8 cellular contexts compared by ENCODE assay signal in the genomic region with DNA sequence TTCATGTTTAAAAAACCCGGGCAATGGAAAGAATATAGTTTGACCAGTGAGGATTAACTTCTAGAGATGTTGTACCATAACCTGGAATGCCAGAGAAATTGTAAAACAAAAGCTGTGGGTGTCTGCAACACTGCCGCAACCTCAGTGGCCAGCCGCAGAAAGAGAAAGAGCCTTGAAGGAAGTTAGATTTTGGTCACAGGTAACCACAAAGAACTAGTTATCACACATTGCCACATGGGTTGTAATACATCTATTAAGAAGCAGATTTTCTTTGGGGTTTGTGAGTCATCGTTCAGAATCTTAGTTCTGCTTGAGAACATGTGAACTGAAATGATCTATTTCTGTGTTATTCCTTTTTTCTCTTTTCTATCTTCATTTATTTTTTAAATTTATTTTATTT.
A peak's percentile ranks its signal among the peaks of the same experiment; 100 is the strongest.
DNase-seq lines count a peak whose midpoint lies in the region; ATAC-seq and TF ChIP-seq lines count a peak whose summit lies in the region.

No MANE protein-coding gene starts in this region.

- no peak overlapping the region for H3K4me3 Mint-ChIP-seq in activated naive CD8-positive, alpha-beta T cell treated with anti-CD3 and anti-CD28 coated beads for 36 hours
- no peak overlapping the region for H3K4me3 Mint-ChIP-seq in stimulated activated effector memory CD8-positive, alpha-beta T cell treated with anti-CD3 and anti-CD28 coated beads, Interleukin-12 subunit alpha, Interleukin-12 subunit beta, amount 100 ng/mL, for 72 hours

- H3K27me3 ChIP-seq in psoas muscle (ENCODE audit: insufficient read depth in 3 of 3, low read length in 2 of 3): peaks cover 0 to 25% (median 2%) of the 10 kb centered on the region in 3 donors

- ATAC-seq in GM19463 (IDR thresholded peaks at IDR 0.05; ENCODE audit: unreplicated experiment) (peak; percentile 93), HG03575 (IDR thresholded peaks at IDR 0.05; ENCODE audit: extremely low read depth, insufficient number of reproducible peaks, low FRiP score, unreplicated experiment) (peak; percentile 93), psoas muscle (no peak)
- ATAC-seq in stimulated activated effector memory CD8-positive, alpha-beta T cell treated with anti-CD3 and anti-CD28 coated beads, Interleukin-12 subunit alpha, Interleukin-12 subunit beta, amount 100 ng/mL, for 72 hours: peak; percentile 98

- H3K27me3 Mint-ChIP-seq in activated naive CD8-positive, alpha-beta T cell treated with anti-CD3 and anti-CD28 coated beads for 36 hours: peaks cover 93% of the 10 kb centered on the region

- no peaks in the 10 kb centered on the region for H3K4me1 ChIP-seq in psoas muscle

- no peak overlapping the region for H3K4me3 ChIP-seq in psoas muscle

- 67 to 74% (median 68%) methylated on average over 4 of the region's 4 CpGs for WGBS in psoas muscle, 3 donors

- no peaks in the 10 kb centered on the region for H3K36me3 ChIP-seq in psoas muscle (ENCODE audit: insufficient read depth in 1 of 2, low read depth in 1 of 2)

- peaks cover 7% of the 10 kb centered on the region for H3K4me1 Mint-ChIP-seq in activated naive CD8-positive, alpha-beta T cell treated with anti-CD3 and anti-CD28 coated beads for 36 hours
- H3K4me1 Mint-ChIP-seq in stimulated activated effector memory CD8-positive, alpha-beta T cell treated with anti-CD3 and anti-CD28 coated beads, Interleukin-12 subunit alpha, Interleukin-12 subunit beta, amount 100 ng/mL, for 72 hours: peaks cover 25% of the 10 kb centered on the region

- no peak overlapping the region for H3K27ac ChIP-seq in psoas muscle

- H3K9me3 Mint-ChIP-seq in activated naive CD8-positive, alpha-beta T cell treated with anti-CD3 and anti-CD28 coated beads for 36 hours: peaks cover 3% of the 10 kb centered on the region
- no peaks in the 10 kb centered on the region for H3K9me3 Mint-ChIP-seq in stimulated activated effector memory CD8-positive, alpha-beta T cell treated with anti-CD3 and anti-CD28 coated beads, Interleukin-12 subunit alpha, Interleukin-12 subunit beta, amount 100 ng/mL, for 72 hours

- H3K36me3 Mint-ChIP-seq in activated naive CD8-positive, alpha-beta T cell treated with anti-CD3 and anti-CD28 coated beads for 36 hours: no peaks in the 10 kb centered on the region
- no peaks in the 10 kb centered on the region for H3K36me3 Mint-ChIP-seq in stimulated activated effector memory CD8-positive, alpha-beta T cell treated with anti-CD3 and anti-CD28 coated beads, Interleukin-12 subunit alpha, Interleukin-12 subunit beta, amount 100 ng/mL, for 72 hours

- TF ChIP-seq CTCF in psoas muscle (IDR thresholded peaks at IDR 0.05): no peak

- H3K27ac Mint-ChIP-seq in activated naive CD8-positive, alpha-beta T cell treated with anti-CD3 and anti-CD28 coated beads for 36 hours: peak overlapping the region; percentile 61
- H3K27ac Mint-ChIP-seq in stimulated activated effector memory CD8-positive, alpha-beta T cell treated with anti-CD3 and anti-CD28 coated beads, Interleukin-12 subunit alpha, Interleukin-12 subunit beta, amount 100 ng/mL, for 72 hours: no peak overlapping the region

- intact Hi-C loops in psoas muscle (cut with DNase I): no loop called here

- peak; percentile 3 for DNase-seq in CD1c-positive myeloid dendritic cell (ENCODE audit: extremely low spot score)
- DNase-seq in activated naive CD8-positive, alpha-beta T cell treated with anti-CD3 and anti-CD28 coated beads for 36 hours: peak; percentile 66
- DNase-seq in stimulated activated effector memory CD8-positive, alpha-beta T cell treated with anti-CD3 and anti-CD28 coated beads, Interleukin-12 subunit alpha, Interleukin-12 subunit beta, amount 100 ng/mL, for 72 hours (ENCODE audit: low spot score in 2 of 2): peak; percentile 41 to 80
- DNase-seq in NCI-H510A (lab: John Stamatoyannopoulos, UW): no peak
- DNase-seq in cerebellar nuclear complex (lab: John Stamatoyannopoulos, UW): no peak
- no peak for DNase-seq in psoas muscle

- no peaks in the 10 kb centered on the region for H3K9me3 ChIP-seq in psoas muscle

Comparison
In these comparisons a context has a peak if more than half of its experiments do, and no peak if none do; other contexts are left out.
1. DNase-seq: peak in CD1c-positive myeloid dendritic cell (single experiment), activated naive CD8-positive, alpha-beta T cell treated with anti-CD3 and anti-CD28 coated beads for 36 hours (single experiment) and stimulated activated effector memory CD8-positive, alpha-beta T cell treated with anti-CD3 and anti-CD28 coated beads, Interleukin-12 subunit alpha, Interleukin-12 subunit beta, amount 100 ng/mL, for 72 hours (2 of 2); none in NCI-H510A (single experiment), cerebellar nuclear complex (0 of 2) and psoas muscle (0 of 2).
2. ATAC-seq: peak in GM19463 (single experiment), HG03575 (single experiment) and stimulated activated effector memory CD8-positive, alpha-beta T cell treated with anti-CD3 and anti-CD28 coated beads, Interleukin-12 subunit alpha, Interleukin-12 subunit beta, amount 100 ng/mL, for 72 hours (single experiment); none in psoas muscle (0 of 4).